1 cellular context compared by ENCODE assay signal in genomic region chr3:194673761-194674160, GRCh38.
TF ChIP-seq lines count a peak whose summit lies in the region.

No MANE protein-coding gene starts in this region.

TF ChIP-seq in GM23338, 12 proteins besides CTCF, POLR2A, EP300 and RAD21 (continued from another document):
- TF ChIP-seq ZNF462 (CRISPR knock-in tag; IDR thresholded peaks at IDR 0.05) (no peak), ZNF114 (CRISPR knock-in tag; IDR thresholded peaks at IDR 0.05) (no peak), ZNF331 (CRISPR knock-in tag; IDR thresholded peaks at IDR 0.05; ENCODE audit: low read depth) (no peak), POLR2AphosphoS5 (IDR thresholded peaks at IDR 0.05; ENCODE audit: low read depth) (no peak), NANOG (IDR thresholded peaks at IDR 0.05; ENCODE audit: borderline replicate concordance) (no peak), JUNB (IDR thresholded peaks at IDR 0.05; ENCODE audit: unreplicated experiment) (no peak), EZH2phosphoT487 (IDR thresholded peaks at IDR 0.05; ENCODE audit: unreplicated experiment) (no peak), EZH2 (IDR thresholded peaks at IDR 0.05; ENCODE audit: low read depth, unreplicated experiment) (no peak), REST (IDR thresholded peaks at IDR 0.05; ENCODE audit: unreplicated experiment) (no peak)
